In genomic region chr1:3014041-3014440, GRCh38 we compare ENCODE assay signal across 24 cellular contexts. TPM values are rescaled to one million over a fixed set of nuclear protein-coding genes. Genes with fewer than 3 reads are reported as not detected.
DNase-seq lines count a peak whose midpoint lies in the region; ATAC-seq and TF ChIP-seq lines count a peak whose summit lies in the region.
"Had no signal": no experiment of that assay in that cellular context is flagged by ENCODE, and none has a peak within 500 bp of the region (broad histone marks: within the 10 kb centered on the region; RNA-seq: fewer than 3 reads in every experiment).

No MANE protein-coding gene starts in this region.

- no peaks in the 10 kb centered on the region for H3K79me2 ChIP-seq in neural progenitor cell (ENCODE audit: low read depth)

- peaks cover 0 to 4% of the 10 kb centered on the region in 2 donors for H3K4me1 Mint-ChIP-seq in natural killer cell treated with Interleukin-12 subunit alpha and Interleukin-12 subunit beta and Interleukin-15 and Interleukin-18, amount 100 ng/mL, for 72 hours (ENCODE audit: low read depth in 2 of 2)
- H3K4me1 Mint-ChIP-seq in natural killer cell (peaks cover 0 to 6% of the 10 kb centered on the region in 2 donors), neural progenitor cell (peaks cover 14% of the 10 kb centered on the region)

- H3K9me3 ChIP-seq in neural progenitor cell (ENCODE audit: low read depth), result no peaks in the 10 kb centered on the region
- no peaks in the 10 kb centered on the region for H3K9me3 ChIP-seq in aorta (ENCODE audit: control insufficient read depth, low read length)

- TF ChIP-seq CTCF in natural killer cell (IDR thresholded peaks at IDR 0.05), result no peak
- TF ChIP-seq CTCF in neural progenitor cell (IDR thresholded peaks at IDR 0.05), result no peak
- no peak for TF ChIP-seq CTCF in GM10266 (IDR thresholded peaks at IDR 0.05; ENCODE audit: control insufficient read depth, insufficient read depth, low read depth, missing control alignments)

- no peaks in the 10 kb centered on the region for H3F3A ChIP-seq in neural progenitor cell (ENCODE audit: low read depth)

- no peak overlapping the region for H3K4me2 ChIP-seq in neural progenitor cell

- no peak for ATAC-seq in natural killer cell treated with Interleukin-12 subunit alpha and Interleukin-12 subunit beta and Interleukin-15 and Interleukin-18, amount 100 ng/mL, for 72 hours
- ATAC-seq in natural killer cell (no peak), aorta (ENCODE audit: low FRiP score) (no peak)
- ATAC-seq: HCT116 had no signal

- no peak overlapping the region for H3K4me3 ChIP-seq in neural progenitor cell
- H3K4me3 ChIP-seq in aorta (ENCODE audit: low read length in 2 of 2), result no peak overlapping the region

- H3K9me3 Mint-ChIP-seq in natural killer cell treated with Interleukin-12 subunit alpha and Interleukin-12 subunit beta and Interleukin-15 and Interleukin-18, amount 100 ng/mL, for 72 hours, result no peaks in the 10 kb centered on the region
- H3K9me3 Mint-ChIP-seq in natural killer cell (no peaks in the 10 kb centered on the region), neural progenitor cell (peaks cover 13% of the 10 kb centered on the region)

- peaks cover 6 to 8% of the 10 kb centered on the region in 2 donors for H3K27me3 Mint-ChIP-seq in natural killer cell treated with Interleukin-12 subunit alpha and Interleukin-12 subunit beta and Interleukin-15 and Interleukin-18, amount 100 ng/mL, for 72 hours
- peaks cover 0 to 8% of the 10 kb centered on the region in 2 donors for H3K27me3 Mint-ChIP-seq in natural killer cell (ENCODE audit: low read depth in 2 of 2)
- peaks cover 20% of the 10 kb centered on the region for H3K27me3 Mint-ChIP-seq in neural progenitor cell (ENCODE audit: insufficient read depth, low read depth)

- H3K4me1 ChIP-seq in neural progenitor cell (no peaks in the 10 kb centered on the region), aorta (ENCODE audit: control insufficient read depth in 1 of 2, insufficient read depth in 2 of 2, low read length in 2 of 2) (no peaks in the 10 kb centered on the region)

- WGBS in aorta, 2 donors, result 90 to 92% methylated on average over 10 of the region's 10 CpGs

- H3K36me3 Mint-ChIP-seq in natural killer cell treated with Interleukin-12 subunit alpha and Interleukin-12 subunit beta and Interleukin-15 and Interleukin-18, amount 100 ng/mL, for 72 hours, result no peaks in the 10 kb centered on the region
- H3K36me3 Mint-ChIP-seq in natural killer cell (no peaks in the 10 kb centered on the region), neural progenitor cell (no peaks in the 10 kb centered on the region)
- H3K36me3 Mint-ChIP-seq: CD8-positive, alpha-beta memory T cell had no signal

- no peak overlapping the region for H3K27ac Mint-ChIP-seq in natural killer cell treated with Interleukin-12 subunit alpha and Interleukin-12 subunit beta and Interleukin-15 and Interleukin-18, amount 100 ng/mL, for 72 hours
- no peak overlapping the region for H3K27ac Mint-ChIP-seq in natural killer cell
- H3K27ac Mint-ChIP-seq in neural progenitor cell, result no peak overlapping the region
- H3K27ac Mint-ChIP-seq: CD8-positive, alpha-beta memory T cell had no signal

- no peak overlapping the region for H2AFZ ChIP-seq in neural progenitor cell (replicated peaks)

- no peaks in the 10 kb centered on the region for H4K20me1 ChIP-seq in neural progenitor cell (ENCODE audit: low read depth)

- H3K4me3 Mint-ChIP-seq in natural killer cell treated with Interleukin-12 subunit alpha and Interleukin-12 subunit beta and Interleukin-15 and Interleukin-18, amount 100 ng/mL, for 72 hours, result no peak overlapping the region
- no peak overlapping the region for H3K4me3 Mint-ChIP-seq in natural killer cell
- H3K4me3 Mint-ChIP-seq in neural progenitor cell, result peak overlapping the region; percentile 16
- H3K4me3 Mint-ChIP-seq: CD8-positive, alpha-beta memory T cell had no signal

- H3K9ac ChIP-seq in neural progenitor cell, result no peak overlapping the region

- intact Hi-C loops in natural killer cell (cut with micrococcal nuclease), result no loop called here
- intact Hi-C loops in aorta (cut with DNase I), result loop anchor here (5.0 kb wide), 4 partner anchors 53 to 413 kb away; partner anchors contain the start of gene PRDM16 (in 1 of the 2)

- H3K36me3 ChIP-seq in neural progenitor cell, result no peaks in the 10 kb centered on the region
- no peaks in the 10 kb centered on the region for H3K36me3 ChIP-seq in aorta (ENCODE audit: control insufficient read depth in 1 of 2, insufficient read depth in 2 of 2, low read length in 1 of 2)

- no peak overlapping the region for H3K27ac ChIP-seq in neural progenitor cell
- H3K27ac ChIP-seq in aorta (ENCODE audit: low read depth in 1 of 2, low read length in 2 of 2), result no peak overlapping the region

- H3K27me3 ChIP-seq in neural progenitor cell (no peaks in the 10 kb centered on the region), aorta (ENCODE audit: control insufficient read depth in 1 of 2, insufficient read depth in 2 of 2, low read length in 1 of 2) (no peaks in the 10 kb centered on the region)

- peak; percentile 13 for DNase-seq in activated T-cell treated with anti-CD3 and anti-CD28 coated beads, Interleukin-2, amount 50 U/mL, for 1 hour
- no peak for DNase-seq in activated T-cell treated with anti-CD3 and anti-CD28 coated beads for 4 hours
- DNase-seq in natural killer cell treated with Interleukin-12 subunit alpha and Interleukin-12 subunit beta and Interleukin-15 and Interleukin-18, amount 100 ng/mL, for 72 hours (ENCODE audit: low spot score), result peak; percentile 18
- DNase-seq in natural killer cell, result no peak
- DNase-seq in neural progenitor cell (ENCODE audit: low spot score), result no peak
- peak; percentile 34 to 69 for DNase-seq in aorta
- no peak for DNase-seq in GM10266 (ENCODE audit: extremely low spot score)
- DNase-seq in NCI-H345 (lab: John Stamatoyannopoulos, UW), result no peak
- DNase-seq: 8988T; AML-193; C1 segment of cervical spinal cord; Calu3; CD8-positive, alpha-beta memory T cell; DMS153; KG1; NCI-H1092 treated with DMSO at 0.1 percent for 48 hours; NCI-H146; NCI-H2029; NCI-H2227 treated with DMSO at 0.1 percent for 48 hours; NCI-H510A treated with DMSO at 0.1 percent for 48 hours; NCI-H774; NK-92 treated with Interleukin-12 subunit alpha and Interleukin-12 subunit beta, amount 100 ng/mL, for 24 hours had no signal

RNA-seq across cellular contexts. Expression of gene ACTRT2, which starts 7.2 kb away (rescaled TPM):
- total RNA-seq in natural killer cell treated with Interleukin-12 subunit alpha and Interleukin-12 subunit beta and Interleukin-15 and Interleukin-18, amount 100 ng/mL, for 72 hours, result not detected
- total RNA-seq in natural killer cell (not detected), neural progenitor cell (ENCODE audit: low replicate concordance) (not detected in 2 replicates), aorta (not detected)
- polyA plus RNA-seq in aorta, result not detected
- total RNA-seq: Calu3; CD8-positive, alpha-beta memory T cell; H1 had no signal
- polyA plus RNA-seq: CD8-positive, alpha-beta memory T cell; H1 had no signal

RNA-seq across cellular contexts. Expression of gene PRDM16, which starts 55.0 kb away (rescaled TPM):
- total RNA-seq in natural killer cell treated with Interleukin-12 subunit alpha and Interleukin-12 subunit beta and Interleukin-15 and Interleukin-18, amount 100 ng/mL, for 72 hours, result not detected
- total RNA-seq in natural killer cell, result under 1 TPM in 2 of 3 donors, not detected in 1; 0.25 to 0.64 TPM
- total RNA-seq in neural progenitor cell (ENCODE audit: low replicate concordance), result 1.9 and 2.0 TPM in 2 replicates
- total RNA-seq in aorta, result 10 to 100 TPM; 61.9 to 80.7 TPM
- polyA plus RNA-seq in aorta, result 10 to 100 TPM in 1 of 2 donors, 1 to 10 TPM in 1; 5.0 to 21.1 TPM
- total RNA-seq: CD8-positive, alpha-beta memory T cell had no signal
- polyA plus RNA-seq: CD8-positive, alpha-beta memory T cell had no signal

Comparison
In these comparisons a context has a peak if more than half of its experiments do, and no peak if none do; other contexts are left out.
1. DNase-seq: peak in activated T-cell treated with anti-CD3 and anti-CD28 coated beads, Interleukin-2, amount 50 U/mL, for 1 hour (single experiment), natural killer cell treated with Interleukin-12 subunit alpha and Interleukin-12 subunit beta and Interleukin-15 and Interleukin-18, amount 100 ng/mL, for 72 hours (single experiment) and aorta (2 of 2); none in activated T-cell treated with anti-CD3 and anti-CD28 coated beads for 4 hours (single experiment), natural killer cell (single experiment), neural progenitor cell (single experiment), GM10266 (single experiment) and NCI-H345 (single experiment).
2. RNA of gene PRDM16, which starts 55.0 kb away (total RNA-seq): 61.9 to 80.7 TPM in aorta; 1.9 to 2.0 TPM in neural progenitor cell, 0.25 to 0.64 TPM in natural killer cell and not detected in natural killer cell treated with Interleukin-12 subunit alpha and Interleukin-12 subunit beta and Interleukin-15 and Interleukin-18, amount 100 ng/mL, for 72 hours; every median in the first group is over 10 times any median in the second.